In the genomic region with DNA sequence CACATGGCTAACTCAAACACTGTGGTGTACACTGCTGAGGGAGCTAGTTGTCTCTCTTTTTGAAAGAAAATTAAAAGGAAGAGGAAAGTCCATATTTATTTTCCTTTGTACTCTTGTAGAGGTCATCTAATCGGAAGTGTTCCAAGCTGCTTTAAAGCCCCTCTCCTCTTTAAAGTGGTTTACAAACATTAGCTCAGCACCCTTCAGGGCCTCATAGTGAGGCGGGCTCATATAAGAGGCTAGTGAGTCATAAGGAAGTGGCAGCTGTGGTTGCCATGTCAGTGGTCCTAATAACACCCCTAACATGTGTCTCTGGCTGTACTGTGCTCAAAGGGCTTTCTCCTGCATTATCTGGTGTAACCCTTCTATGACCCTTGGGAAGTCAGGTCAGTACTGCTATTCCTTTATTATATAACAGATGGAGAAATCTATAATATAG, we compare ENCODE assay signal across 8 cellular contexts.
DNase-seq lines count a peak whose midpoint lies in the region; ATAC-seq and TF ChIP-seq lines count a peak whose summit lies in the region.

No MANE protein-coding gene starts in this region.

- no peaks in the 10 kb centered on the region for H3K36me3 ChIP-seq in vagina

- H3K4me3 ChIP-seq in vagina: no peak overlapping the region

- intact Hi-C loops in left colon (cut with DNase I, micrococcal nuclease) (loop anchor here in 1 of 2 donors (5.0 kb wide), 1 partner anchor 228 kb away; no protein-coding TSS in a partner anchor), vagina (cut with DNase I) (loop anchor here (10.0 kb wide), 1 partner anchor 570 kb away; no protein-coding TSS in a partner anchor)

- peak; percentile 100 for DNase-seq in DMS53 (lab: John Stamatoyannopoulos, UW)
- DNase-seq in HT1080 (ENCODE audit: low read depth): peak; percentile 85
- peak; percentile 21 for DNase-seq in UCSD-AML1 (lab: John Stamatoyannopoulos, UW; ENCODE audit: unreplicated experiment)
- no peak for DNase-seq in left colon
- DNase-seq in NCI-H2081 treated with DMSO at 0.1 percent for 48 hours (lab: John Stamatoyannopoulos, UW): no peak
- no peak for DNase-seq in vagina (ENCODE audit: extremely low spot score in 2 of 2)

- H3K27ac ChIP-seq in vagina: no peak overlapping the region

- peaks cover 6% of the 10 kb centered on the region for H3K4me1 ChIP-seq in vagina

- ATAC-seq in left colon (peak; percentile 57), HG02610 (IDR thresholded peaks at IDR 0.05; ENCODE audit: unreplicated experiment) (no peak), GM21367 (IDR thresholded peaks at IDR 0.05; ENCODE audit: unreplicated experiment) (no peak)

- TF ChIP-seq CTCF in vagina (IDR thresholded peaks at IDR 0.05): no peak

- H3K9me3 ChIP-seq in vagina: no peaks in the 10 kb centered on the region

- no peak for TF ChIP-seq POLR2A in vagina (IDR thresholded peaks at IDR 0.05)

- no peaks in the 10 kb centered on the region for H3K27me3 ChIP-seq in vagina

Comparison
In these comparisons a context has a peak if more than half of its experiments do, and no peak if none do; other contexts are left out.
1. DNase-seq: peak in DMS53 (single experiment), HT1080 (single experiment) and UCSD-AML1 (single experiment); none in left colon (0 of 2), NCI-H2081 treated with DMSO at 0.1 percent for 48 hours (single experiment) and vagina (0 of 2).